Comparison of ENCODE assay signal across 16 cellular contexts in the genomic region with DNA sequence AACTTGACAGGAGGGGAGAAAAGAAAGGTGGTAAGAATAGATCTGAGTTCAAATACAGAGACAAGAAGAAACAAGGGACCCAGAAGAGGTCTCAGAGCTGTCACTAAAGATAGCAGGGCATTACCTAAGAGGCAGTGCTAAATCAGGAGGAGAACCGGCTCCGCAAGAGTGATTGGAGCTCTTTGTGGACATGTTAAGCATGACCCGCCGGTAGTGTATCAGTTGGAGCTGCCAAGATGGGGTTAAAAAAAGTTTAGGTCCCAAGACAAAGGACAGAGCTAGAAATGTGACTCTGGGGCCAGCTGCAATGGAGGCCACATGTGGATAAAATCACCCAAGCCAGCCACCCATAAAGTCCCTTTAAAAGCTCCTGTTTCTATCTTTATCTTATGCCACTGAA.
DNase-seq lines count a peak whose midpoint lies in the region; ATAC-seq lines count a peak whose summit lies in the region.
"Had no signal": no experiment of that assay in that cellular context is flagged by ENCODE, and none has a peak within 500 bp of the region (broad histone marks: within the 10 kb centered on the region; RNA-seq: fewer than 3 reads in every experiment).

No MANE protein-coding gene starts in this region.

- H3K9ac ChIP-seq in rectal smooth muscle tissue (ENCODE audit: low read length) = no peak overlapping the region

- H3K4me1 ChIP-seq in rectal smooth muscle tissue (ENCODE audit: control insufficient read depth, insufficient read depth, low read length) = peaks cover 35% of the 10 kb centered on the region

- in situ Hi-C loops in G401 (cut with HindIII; ENCODE audit: low sequenced_read_pairs) = no loop called here

- H3K4me3 ChIP-seq in rectal smooth muscle tissue (ENCODE audit: low read length) = no peak overlapping the region

- H3K27ac Mint-ChIP-seq in activated naive CD4-positive, alpha-beta T cell treated with anti-CD3 and anti-CD28 coated beads, Interleukin-2, amount 50 U/mL, for 72 hours = no peak overlapping the region

- no peaks in the 10 kb centered on the region for H3K27me3 ChIP-seq in rectal smooth muscle tissue (ENCODE audit: control insufficient read depth, insufficient read depth, low read length)

- intact Hi-C loops in Right ventricle myocardium inferior (cut with DNase I) (no loop called here), cardiac septum (cut with DNase I) (no loop called here)

- H3K36me3 ChIP-seq in rectal smooth muscle tissue (ENCODE audit: control insufficient read depth, insufficient read depth, low read length) = no peaks in the 10 kb centered on the region

- DNase-seq in Right ventricle myocardium inferior (ENCODE audit: missing footprints) (no peak), cardiac septum (ENCODE audit: low spot score) (no peak), iPS-NIHi11 (ENCODE audit: low spot score) (peak; percentile 17), NOMO-1 (lab: John Stamatoyannopoulos, UW; ENCODE audit: unreplicated experiment in 2 of 2) (no peak), G401 (ENCODE audit: low spot score) (no peak)
- DNase-seq in activated naive CD4-positive, alpha-beta T cell treated with anti-CD3 and anti-CD28 coated beads, Interleukin-2, amount 50 U/mL, for 72 hours (ENCODE audit: low spot score in 2 of 2) = no peak
- DNase-seq: 8988T, C1 segment of cervical spinal cord, IMR-90, NCI-H1436, NCI-H2081, NCI-H345, PC-3 had no signal

- no peaks in the 10 kb centered on the region for H3K9me3 Mint-ChIP-seq in activated naive CD4-positive, alpha-beta T cell treated with anti-CD3 and anti-CD28 coated beads, Interleukin-2, amount 50 U/mL, for 72 hours

- H3K36me3 Mint-ChIP-seq in activated naive CD4-positive, alpha-beta T cell treated with anti-CD3 and anti-CD28 coated beads, Interleukin-2, amount 50 U/mL, for 72 hours = no peaks in the 10 kb centered on the region

- ATAC-seq in Right ventricle myocardium inferior (peak; percentile 63), HG03442 (IDR thresholded peaks at IDR 0.05; ENCODE audit: unreplicated experiment) (no peak)
- no peak for ATAC-seq in activated naive CD4-positive, alpha-beta T cell treated with anti-CD3 and anti-CD28 coated beads, Interleukin-2, amount 50 U/mL, for 72 hours
- ATAC-seq: HCT116, PC-3 had no signal

- peak overlapping the region; percentile 49 for H3K27ac ChIP-seq in rectal smooth muscle tissue (ENCODE audit: low read depth, low read length)
